Comparison of ENCODE assay signal across 32 cellular contexts in the genomic region with DNA sequence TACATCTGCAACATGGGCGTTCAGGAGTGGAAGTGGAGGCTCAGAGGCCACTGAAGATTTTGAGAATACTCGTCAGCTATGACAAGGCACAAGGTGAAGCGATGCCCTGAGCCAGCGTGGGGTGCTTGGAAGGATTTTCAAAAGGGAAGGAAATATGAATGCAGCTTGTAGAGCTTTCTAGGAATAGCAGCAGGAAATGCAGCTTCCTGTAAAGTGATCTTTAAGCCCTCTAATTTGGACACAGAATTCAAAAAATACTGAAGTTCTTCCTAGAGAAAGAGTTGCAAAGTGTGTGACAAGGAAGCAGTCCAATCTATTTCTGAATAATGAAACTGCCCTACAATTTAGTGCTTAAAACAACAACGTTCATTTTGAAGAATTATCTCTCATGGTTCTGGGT. TPM values are rescaled to one million over a fixed set of nuclear protein-coding genes. Genes with fewer than 3 reads are reported as not detected.
DNase-seq lines count a peak whose midpoint lies in the region; ATAC-seq and TF ChIP-seq lines count a peak whose summit lies in the region.
"Had no signal": no experiment of that assay in that cellular context is flagged by ENCODE, and none has a peak within 500 bp of the region (broad histone marks: within the 10 kb centered on the region; RNA-seq: fewer than 3 reads in every experiment).

No MANE protein-coding gene starts in this region.

- no peak overlapping the region for H3K4me3 Mint-ChIP-seq in activated naive CD8-positive, alpha-beta T cell treated with anti-CD3 and anti-CD28 coated beads for 36 hours
- no peak overlapping the region for H3K4me3 Mint-ChIP-seq in activated naive CD8-positive, alpha-beta T cell treated with anti-CD3 and anti-CD28 coated beads, Interleukin-2, amount 50 U/mL, for 24 hours
- peak overlapping the region; percentile 10 for H3K4me3 Mint-ChIP-seq in dendritic cell treated with granulocyte-macrophage colony-stimulating factor and Interleukin-4, amounts not matched to agents 40 ng/mL and 50 ng/mL, for 4 days
- H3K4me3 Mint-ChIP-seq: activated naive CD4-positive, alpha-beta T cell treated with anti-CD3 and anti-CD28 coated beads, Interleukin-2, amount 50 U/mL, for 24 hours; GM23338; stimulated activated naive B cell treated with anti-CD40 and anti-IgM and Interleukin-4, amounts not matched to agents 10 μg/mL and 1 μg/mL and 100 μg/mL, for 72 hours had no signal

- H3K27me3 ChIP-seq in MM.1S (replicated peaks; ENCODE audit: insufficient read depth, low read length) (no peaks in the 10 kb centered on the region), ascending aorta (no peaks in the 10 kb centered on the region)
- H3K27me3 ChIP-seq: cardiac muscle cell, colonic mucosa, gastrocnemius medialis, hepatocyte, sigmoid colon, upper lobe of right lung had no signal

- H3K4me1 Mint-ChIP-seq in activated naive CD8-positive, alpha-beta T cell treated with anti-CD3 and anti-CD28 coated beads for 36 hours, result peaks cover 10% of the 10 kb centered on the region
- peaks cover 6% of the 10 kb centered on the region for H3K4me1 Mint-ChIP-seq in activated naive CD8-positive, alpha-beta T cell treated with anti-CD3 and anti-CD28 coated beads, Interleukin-2, amount 50 U/mL, for 24 hours
- peaks cover 23% of the 10 kb centered on the region for H3K4me1 Mint-ChIP-seq in dendritic cell treated with granulocyte-macrophage colony-stimulating factor and Interleukin-4, amounts not matched to agents 40 ng/mL and 50 ng/mL, for 4 days (ENCODE audit: low read depth)
- H3K4me1 Mint-ChIP-seq: GM23338; stimulated activated naive B cell treated with anti-CD40 and anti-IgM and Interleukin-4, amounts not matched to agents 10 μg/mL and 1 μg/mL and 100 μg/mL, for 72 hours had no signal

- DNase-seq in activated naive CD8-positive, alpha-beta T cell treated with anti-CD3 and anti-CD28 coated beads for 36 hours, result no peak
- no peak for DNase-seq in activated naive CD8-positive, alpha-beta T cell treated with anti-CD3 and anti-CD28 coated beads, Interleukin-2, amount 50 U/mL, for 24 hours
- DNase-seq in MM.1S, result no peak
- no peak for DNase-seq in activated CD4-positive, CD25-positive, alpha-beta regulatory T cell (lab: John Stamatoyannopoulos, UW)
- no peak for DNase-seq in GM13977 (ENCODE audit: low spot score)
- DNase-seq in NCI-H524 (lab: John Stamatoyannopoulos, UW), result no peak
- DNase-seq in ascending aorta (ENCODE audit: low spot score in 2 of 2), result no peak
- DNase-seq: activated CD4-positive, CD25-positive, alpha-beta regulatory T cell treated with anti-CD3 and anti-CD28 coated beads, Interleukin-2, amount 50 U/mL, for 72 hours; aorta; C1 segment of cervical spinal cord; Caco-2; colonic mucosa; gastrocnemius medialis; left cardiac atrium; mesenchymal stem cell; NCI-H1105 treated with DMSO at 0.1 percent for 48 hours; NCI-H1930; NCI-H526; SHP77; sigmoid colon; stimulated activated CD4-positive, alpha-beta T cell treated with anti-CD3 and anti-CD28 coated beads, Interleukin-4, amount 100 ng/mL, for 4 hours; stimulated activated naive B cell treated with anti-CD40 and anti-IgM and Interleukin-4, amounts not matched to agents 10 μg/mL and 1 μg/mL and 100 μg/mL, for 72 hours; upper lobe of right lung had no signal

- H3K36me3 ChIP-seq in MM.1S (replicated peaks; ENCODE audit: insufficient read depth, low read length) (no peaks in the 10 kb centered on the region), ascending aorta (no peaks in the 10 kb centered on the region)
- H3K36me3 ChIP-seq: cardiac muscle cell, colonic mucosa, gastrocnemius medialis, neutrophil, prostate gland, sigmoid colon, upper lobe of right lung had no signal

- H3K79me2 ChIP-seq in MM.1S (ENCODE audit: low read length), result no peaks in the 10 kb centered on the region
- H3K79me2 ChIP-seq: hepatocyte had no signal

- no peaks in the 10 kb centered on the region for H3K27me3 Mint-ChIP-seq in activated naive CD8-positive, alpha-beta T cell treated with anti-CD3 and anti-CD28 coated beads for 36 hours
- H3K27me3 Mint-ChIP-seq in activated naive CD8-positive, alpha-beta T cell treated with anti-CD3 and anti-CD28 coated beads, Interleukin-2, amount 50 U/mL, for 24 hours, result peaks cover 4% of the 10 kb centered on the region
- peaks cover 26% of the 10 kb centered on the region for H3K27me3 Mint-ChIP-seq in dendritic cell treated with granulocyte-macrophage colony-stimulating factor and Interleukin-4, amounts not matched to agents 40 ng/mL and 50 ng/mL, for 4 days
- H3K27me3 Mint-ChIP-seq: activated naive CD4-positive, alpha-beta T cell treated with anti-CD3 and anti-CD28 coated beads, Interleukin-2, amount 50 U/mL, for 24 hours had no signal

- H3K4me1 ChIP-seq in MM.1S (ENCODE audit: low read length) (peaks cover 16% of the 10 kb centered on the region), ascending aorta (no peaks in the 10 kb centered on the region)
- H3K4me1 ChIP-seq: Caco-2, colonic mucosa, prostate gland had no signal

- in situ Hi-C loops in GM13977 (cut with MboI; ENCODE audit: low pct_unique_long_range_greater_than_20kb, low sequenced_read_pairs, unreplicated experiment), result no loop called here

- H3K9me2 ChIP-seq in MM.1S (replicated peaks; ENCODE audit: insufficient read depth, low read length), result no peaks in the 10 kb centered on the region

- no peaks in the 10 kb centered on the region for H3K36me3 Mint-ChIP-seq in activated naive CD8-positive, alpha-beta T cell treated with anti-CD3 and anti-CD28 coated beads for 36 hours
- no peaks in the 10 kb centered on the region for H3K36me3 Mint-ChIP-seq in activated naive CD8-positive, alpha-beta T cell treated with anti-CD3 and anti-CD28 coated beads, Interleukin-2, amount 50 U/mL, for 24 hours (ENCODE audit: low read depth)
- no peaks in the 10 kb centered on the region for H3K36me3 Mint-ChIP-seq in dendritic cell treated with granulocyte-macrophage colony-stimulating factor and Interleukin-4, amounts not matched to agents 40 ng/mL and 50 ng/mL, for 4 days (ENCODE audit: low read depth)
- H3K36me3 Mint-ChIP-seq: activated naive CD4-positive, alpha-beta T cell treated with anti-CD3 and anti-CD28 coated beads, Interleukin-2, amount 50 U/mL, for 24 hours; stimulated activated naive B cell treated with anti-CD40 and anti-IgM and Interleukin-4, amounts not matched to agents 10 μg/mL and 1 μg/mL and 100 μg/mL, for 72 hours had no signal

- H3F3A ChIP-seq in MM.1S (ENCODE audit: insufficient read depth, low read length), result 0 out of 2 replicates have a peak, but pooled peaks cover 4% of the 10 kb centered on the region

- H3K27ac Mint-ChIP-seq in activated naive CD8-positive, alpha-beta T cell treated with anti-CD3 and anti-CD28 coated beads for 36 hours, result peak overlapping the region; percentile 64
- no peak overlapping the region for H3K27ac Mint-ChIP-seq in activated naive CD8-positive, alpha-beta T cell treated with anti-CD3 and anti-CD28 coated beads, Interleukin-2, amount 50 U/mL, for 24 hours
- H3K27ac Mint-ChIP-seq in dendritic cell treated with granulocyte-macrophage colony-stimulating factor and Interleukin-4, amounts not matched to agents 40 ng/mL and 50 ng/mL, for 4 days, result peak overlapping the region; percentile 26
- H3K27ac Mint-ChIP-seq: activated naive CD4-positive, alpha-beta T cell treated with anti-CD3 and anti-CD28 coated beads, Interleukin-2, amount 50 U/mL, for 24 hours; GM23338; stimulated activated naive B cell treated with anti-CD40 and anti-IgM and Interleukin-4, amounts not matched to agents 10 μg/mL and 1 μg/mL and 100 μg/mL, for 72 hours had no signal

- H3K9ac ChIP-seq in MM.1S (ENCODE audit: low read length), result peak overlapping the region; percentile 1; the same call in 1 of the 2 replicates

- H4K20me1 ChIP-seq in MM.1S (ENCODE audit: insufficient read depth, low read length), result no peaks in the 10 kb centered on the region

- peak overlapping the region; percentile 82 for H2AFZ ChIP-seq in MM.1S (ENCODE audit: low read length)
- H2AFZ ChIP-seq: GM23338, hepatocyte had no signal

- peak overlapping the region; percentile 4; the same call in 1 of the 2 replicates for H3K4me3 ChIP-seq in MM.1S (ENCODE audit: low read length)
- no peak overlapping the region for H3K4me3 ChIP-seq in ascending aorta
- H3K4me3 ChIP-seq: cardiac muscle cell, colonic mucosa, gastrocnemius medialis, GM23338, hepatocyte, prostate gland, sigmoid colon, upper lobe of right lung had no signal

- no peaks in the 10 kb centered on the region for H3K9me3 Mint-ChIP-seq in activated naive CD8-positive, alpha-beta T cell treated with anti-CD3 and anti-CD28 coated beads for 36 hours
- H3K9me3 Mint-ChIP-seq in activated naive CD8-positive, alpha-beta T cell treated with anti-CD3 and anti-CD28 coated beads, Interleukin-2, amount 50 U/mL, for 24 hours, result no peaks in the 10 kb centered on the region
- no peaks in the 10 kb centered on the region for H3K9me3 Mint-ChIP-seq in dendritic cell treated with granulocyte-macrophage colony-stimulating factor and Interleukin-4, amounts not matched to agents 40 ng/mL and 50 ng/mL, for 4 days
- H3K9me3 Mint-ChIP-seq: activated naive CD4-positive, alpha-beta T cell treated with anti-CD3 and anti-CD28 coated beads, Interleukin-2, amount 50 U/mL, for 24 hours; GM23338; stimulated activated naive B cell treated with anti-CD40 and anti-IgM and Interleukin-4, amounts not matched to agents 10 μg/mL and 1 μg/mL and 100 μg/mL, for 72 hours had no signal

- H3K9me3 ChIP-seq in MM.1S (replicated peaks; ENCODE audit: insufficient read depth, low read length) (no peaks in the 10 kb centered on the region), ascending aorta (no peaks in the 10 kb centered on the region)
- H3K9me3 ChIP-seq: Caco-2, colonic mucosa, gastrocnemius medialis, neutrophil, prostate gland, sigmoid colon, upper lobe of right lung had no signal

- no peak for TF ChIP-seq CTCF in MM.1S (IDR thresholded peaks at IDR 0.05; ENCODE audit: low read length)
- no peak for TF ChIP-seq CTCF in GM13977 (IDR thresholded peaks at IDR 0.05; ENCODE audit: extremely low read depth, insufficient read depth, missing control alignments)
- TF ChIP-seq CTCF in ascending aorta (IDR thresholded peaks at IDR 0.05), result no peak

- ATAC-seq in activated naive CD8-positive, alpha-beta T cell treated with anti-CD3 and anti-CD28 coated beads, Interleukin-2, amount 50 U/mL, for 24 hours, result no peak
- ATAC-seq: gastrocnemius medialis, GM23338, left cardiac atrium, Panc1, upper lobe of right lung had no signal

- intact Hi-C loops in dendritic cell treated with granulocyte-macrophage colony-stimulating factor and Interleukin-4, amounts not matched to agents 40 ng/mL and 50 ng/mL, for 4 days (cut with micrococcal nuclease), result no loop called here
- intact Hi-C loops in ascending aorta (cut with DNase I), result no loop called here

- peak overlapping the region; percentile 38 for H3K4me2 ChIP-seq in MM.1S (ENCODE audit: low read depth, low read length)
- H3K4me2 ChIP-seq: GM23338, hepatocyte had no signal

- H3K27ac ChIP-seq in MM.1S (ENCODE audit: low read length) (no peak overlapping the region), ascending aorta (no peak overlapping the region)
- H3K27ac ChIP-seq: cardiac muscle cell, colonic mucosa, gastrocnemius medialis, hepatocyte, HL-60, neutrophil, prostate gland, sigmoid colon, upper lobe of right lung had no signal

RNA-seq across cellular contexts. Expression of gene C1S, which starts 13.2 kb away (rescaled TPM):
- total RNA-seq in activated naive CD8-positive, alpha-beta T cell treated with anti-CD3 and anti-CD28 coated beads for 36 hours, result under 1 TPM; 0.47 to 0.66 TPM
- total RNA-seq in ascending aorta, result 273 TPM

RNA-seq across cellular contexts. Expression of gene LPCAT3, which starts 29.0 kb away (rescaled TPM):
- 10 to 100 TPM; 23.3 to 23.8 TPM for total RNA-seq in activated naive CD8-positive, alpha-beta T cell treated with anti-CD3 and anti-CD28 coated beads for 36 hours
- 23.0 TPM for total RNA-seq in ascending aorta

RNA-seq across cellular contexts. Expression of gene C1R, which starts 44.9 kb away (rescaled TPM):
- 1 to 10 TPM; 1.6 to 2.5 TPM for total RNA-seq in activated naive CD8-positive, alpha-beta T cell treated with anti-CD3 and anti-CD28 coated beads for 36 hours
- total RNA-seq in ascending aorta, result 1,046 TPM

Comparison
In these comparisons a context has a peak if more than half of its experiments do, and no peak if none do; other contexts are left out.
1. RNA of gene C1S, which starts 13.2 kb away (total RNA-seq): 273 TPM in ascending aorta (single experiment); 0.47 to 0.66 TPM in activated naive CD8-positive, alpha-beta T cell treated with anti-CD3 and anti-CD28 coated beads for 36 hours; every median in the first group is over 100 times any median in the second.
2. RNA of gene C1R, which starts 44.9 kb away (total RNA-seq): 1,046 TPM in ascending aorta (single experiment); 1.6 to 2.5 TPM in activated naive CD8-positive, alpha-beta T cell treated with anti-CD3 and anti-CD28 coated beads for 36 hours; every median in the first group is over 100 times any median in the second.